1 cellular context compared by ENCODE assay signal in the genomic region with DNA sequence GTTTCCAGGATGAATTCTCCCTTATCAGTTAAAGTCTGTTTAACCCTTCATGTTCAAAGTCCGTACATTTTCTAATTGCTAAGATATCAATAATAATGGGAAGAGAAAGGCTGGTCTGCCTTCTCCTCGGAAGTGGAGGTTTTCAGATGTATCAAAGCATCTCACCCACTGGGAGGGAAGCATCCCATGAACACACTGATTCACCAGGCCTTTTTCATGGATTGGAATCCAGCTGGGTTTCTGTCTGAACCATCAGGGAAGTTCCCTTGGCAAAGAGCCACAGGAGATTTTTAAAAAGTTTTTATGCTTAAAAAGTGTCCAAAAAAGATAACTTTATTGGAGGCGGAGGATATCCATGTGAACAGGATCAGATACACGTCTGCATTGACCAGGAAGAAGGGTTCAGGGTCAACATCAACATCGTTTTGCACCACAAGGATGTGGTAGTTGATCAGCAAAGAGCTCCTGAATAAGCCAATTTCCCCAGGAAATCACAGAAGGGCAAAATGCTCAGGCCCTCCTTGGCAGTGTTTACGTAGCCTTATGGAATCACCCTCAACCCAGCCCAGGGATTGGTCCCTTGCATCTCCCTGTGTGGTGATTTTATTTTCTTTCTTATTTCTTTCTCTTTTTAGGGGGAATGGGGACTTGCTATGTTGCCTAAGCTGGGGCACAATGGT.
TF ChIP-seq lines count a peak whose summit lies in the region.

No MANE protein-coding gene starts in this region.

TF ChIP-seq in H1, 55 proteins besides CTCF, POLR2A, EP300 and RAD21 (continued from another document):
- 0 out of 2 replicates have a peak, but pooled peaks have one; percentile 14 for TF ChIP-seq JUND (IDR thresholded peaks at IDR 0.05; ENCODE audit: low read length)
- no peak for TF ChIP-seq KDM1A (IDR thresholded peaks at IDR 0.05; ENCODE audit: borderline replicate concordance, low read length)
- TF ChIP-seq NANOG (IDR thresholded peaks at IDR 0.05; ENCODE audit: insufficient read depth, low read depth, low read length, poor library complexity, severe bottlenecking), result peak; percentile 90
- TF ChIP-seq SP2 (IDR thresholded peaks at IDR 0.05; ENCODE audit: low read length), result no peak
